In the genomic region with DNA sequence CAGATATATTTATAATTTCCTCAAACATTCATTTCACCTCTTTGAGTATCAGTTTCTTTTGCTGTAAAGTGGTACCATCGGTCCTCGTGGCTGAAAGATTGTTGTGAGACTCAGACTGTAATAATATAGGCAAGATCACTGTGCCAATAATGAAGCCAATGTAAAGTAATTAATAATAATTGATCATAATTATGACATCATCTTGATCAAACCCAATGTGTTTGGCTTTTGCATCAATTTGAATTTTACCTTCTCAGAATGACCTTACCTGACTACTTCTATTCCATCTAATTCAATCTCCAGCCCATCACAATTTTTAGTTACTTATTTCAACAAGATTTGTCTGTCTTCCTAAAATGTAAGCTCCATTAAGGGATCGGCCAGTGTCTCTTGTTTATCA, we compare ENCODE assay signal across 33 cellular contexts.
"Had no signal": no experiment of that assay in that cellular context is flagged by ENCODE, and none has a peak within 500 bp of the region (broad histone marks: within the 10 kb centered on the region; RNA-seq: fewer than 3 reads in every experiment).

No MANE protein-coding gene starts in this region.

- H3K9me3 ChIP-seq: MG63 had no signal

- DNase-seq: Kasumi-1, MG63, MM.1S, MV-4-11, NCI-H1048, NCI-H1092, NCI-H1092 treated with DMSO at 0.1 percent for 48 hours, NCI-H1105, NCI-H1105 treated with DMSO at 0.1 percent for 48 hours, NCI-H1417, NCI-H1417 treated with DMSO at 0.1 percent for 48 hours, NCI-H1436, NCI-H1436 treated with DMSO at 0.1 percent for 48 hours, NCI-H1694, NCI-H1694 treated with DMSO at 0.1 percent for 48 hours, NCI-H187, NCI-H187 treated with DMSO at 0.1 percent for 48 hours, NCI-H1930, NCI-H2029, NCI-H2029 treated with DMSO at 0.1 percent for 48 hours, NCI-H2081, NCI-H2081 treated with DMSO at 0.1 percent for 48 hours, NCI-H2107, NCI-H2171, NCI-H2171 treated with DMSO at 0.1 percent for 48 hours, NCI-H2227 treated with DMSO at 0.1 percent for 48 hours, NCI-H226, NCI-H345, NCI-H446, NCI-H446 treated with DMSO at 0.1 percent for 48 hours, NCI-H510A, NCI-H510A treated with DMSO at 0.1 percent for 48 hours, NCI-H526 had no signal

- H3K4me3 ChIP-seq: MG63 had no signal

- H3K36me3 ChIP-seq: MG63 had no signal

- H3K27me3 ChIP-seq: MG63 had no signal
